17 cellular contexts compared by ENCODE assay signal in genomic region chr10:96304241-96304640, GRCh38. TPM values are rescaled to one million over a fixed set of nuclear protein-coding genes. Genes with fewer than 3 reads are reported as not detected.
A peak's percentile ranks its signal among the peaks of the same experiment; 100 is the strongest.
DNase-seq lines count a peak whose midpoint lies in the region; ATAC-seq, FAIRE-seq and TF ChIP-seq lines count a peak whose summit lies in the region.
"Had no signal": no experiment of that assay in that cellular context is flagged by ENCODE, and none has a peak within 500 bp of the region (broad histone marks: within the 10 kb centered on the region; RNA-seq: fewer than 3 reads in every experiment).

DNTT (plus strand) TSS chr10:96304434; CDS start chr10:96304498, 64 bp downstream.

- no peak for TF ChIP-seq CTCF in GM23338 (conservative IDR thresholded peaks at IDR 0.05; ENCODE audit: low read depth in 2 of 2)
- no peak for TF ChIP-seq CTCF in OCI-LY7 (conservative IDR thresholded peaks at IDR 0.05; ENCODE audit: low read length)
- no peak for TF ChIP-seq CTCF in kidney (IDR thresholded peaks at IDR 0.05; ENCODE audit: borderline replicate concordance, extremely low read depth, insufficient read depth)
- TF ChIP-seq CTCF in Calu3 (IDR thresholded peaks at IDR 0.05; ENCODE audit: unreplicated experiment), result no peak

- H3K27me3 Mint-ChIP-seq in GM23338 (ENCODE audit: insufficient read depth, low read depth, poor library complexity) (peaks cover 9% of the 10 kb centered on the region), Calu3 (ENCODE audit: unreplicated experiment) (peaks cover 30% of the 10 kb centered on the region)
- peaks cover 24% of the 10 kb centered on the region for H3K27me3 Mint-ChIP-seq in activated T-cell treated with anti-CD3 and anti-CD28 coated beads, Interleukin-2, amount 50 U/mL, for 4 hours (ENCODE audit: low read depth)

- H3K9me3 ChIP-seq in BLaER1 treated with 17β-estradiol and CSF1 and Interleukin-3, amounts not matched to agents 10 nM and 100 nM (replicated peaks in 1 of 11), result no peaks in the 10 kb centered on the region
- H3K9me3 ChIP-seq in OCI-LY7 (ENCODE audit: low read length) (no peaks in the 10 kb centered on the region), kidney (ENCODE audit: control insufficient read depth in 1 of 2, low read length in 2 of 2) (no peaks in the 10 kb centered on the region)
- H3K9me3 ChIP-seq: BE2C, HAP-1 had no signal

- DNase-seq in GM23338 (ENCODE audit: low spot score) (no peak), OCI-LY7 (ENCODE audit: low spot score) (no peak), kidney (no peak), cerebellar cortex (ENCODE audit: low spot score) (no peak), Calu3 (no peak)
- no peak for DNase-seq in activated T-cell treated with anti-CD3 and anti-CD28 coated beads, Interleukin-2, amount 50 U/mL, for 4 hours
- DNase-seq: BE2C, GOT3, Karpas-422 had no signal

- H3K4me1 Mint-ChIP-seq in GM23338, result peaks cover 34% of the 10 kb centered on the region
- H3K4me1 Mint-ChIP-seq in activated T-cell treated with anti-CD3 and anti-CD28 coated beads, Interleukin-2, amount 50 U/mL, for 4 hours (ENCODE audit: low read depth), result peaks cover 32% of the 10 kb centered on the region
- H3K4me1 Mint-ChIP-seq in Calu3 (ENCODE audit: low read depth, unreplicated experiment), result no peaks in the 10 kb centered on the region

- H3K4me1 ChIP-seq in BLaER1 treated with 17β-estradiol and CSF1 and Interleukin-3, amounts not matched to agents 10 nM and 100 nM, result peaks cover 56 to 100% (median 96%) of the 10 kb centered on the region in 10 experiments
- H3K4me1 ChIP-seq in GM23338 (ENCODE audit: insufficient read depth) (peaks cover 16% of the 10 kb centered on the region), OCI-LY7 (ENCODE audit: insufficient read depth, low read length, poor library complexity, severe bottlenecking) (peaks cover 53% of the 10 kb centered on the region), kidney (ENCODE audit: control insufficient read depth in 1 of 2, insufficient read depth in 1 of 2, low read depth in 1 of 2, low read length in 2 of 2) (peaks cover 0 to 4% of the 10 kb centered on the region in 2 donors)
- H3K4me1 ChIP-seq: BE2C had no signal

- peak within 1 kb of the TSS; percentile 84 to 98 (median 94) for H3K4me2 ChIP-seq in BLaER1 treated with 17β-estradiol and CSF1 and Interleukin-3, amounts not matched to agents 10 nM and 100 nM
- H3K4me2 ChIP-seq in GM23338 (no peak within 1 kb of the TSS), OCI-LY7 (ENCODE audit: low read length) (peak within 1 kb of the TSS; percentile 1; the same call in 1 of the 2 replicates)

- H3K9me2 ChIP-seq in GM23338 (ENCODE audit: insufficient read depth) (0 out of 2 replicates have a peak, but pooled peaks cover 2% of the 10 kb centered on the region), OCI-LY7 (ENCODE audit: insufficient read depth, low read length) (no peaks in the 10 kb centered on the region)

- BruUV-seq in OCI-LY7 (replicated peaks; lab: Mats Ljungman, UMichigan) (no TSS peak), Calu3 (replicated peaks; lab: Mats Ljungman, UMichigan) (no TSS peak)

- peak within 1 kb of the TSS in 9 of 11 experiments; percentile 67 to 94 (median 87); a peak in 18 of 22 replicates for H3K27ac ChIP-seq in BLaER1 treated with 17β-estradiol and CSF1 and Interleukin-3, amounts not matched to agents 10 nM and 100 nM
- H3K27ac ChIP-seq in GM23338 (ENCODE audit: low read depth), result no peak within 1 kb of the TSS
- no peak within 1 kb of the TSS for H3K27ac ChIP-seq in OCI-LY7 (ENCODE audit: low read depth, low read length, poor library complexity, severe bottlenecking)
- no peak within 1 kb of the TSS for H3K27ac ChIP-seq in kidney (ENCODE audit: low read depth in 2 of 2, low read length in 2 of 2)

- intact Hi-C loops in OCI-LY7 (cut with micrococcal nuclease; ENCODE audit: unreplicated experiment), result no loop called here
- intact Hi-C loops in kidney (cut with DNase I), result no loop called here
- intact Hi-C loops in Calu3 (cut with micrococcal nuclease; ENCODE audit: unreplicated experiment), result no loop called here

- peaks cover 0 to 57% (median 0%) of the 10 kb centered on the region in 11 experiments; a peak in 6 of 22 replicates for H3K36me3 ChIP-seq in BLaER1 treated with 17β-estradiol and CSF1 and Interleukin-3, amounts not matched to agents 10 nM and 100 nM
- H3K36me3 ChIP-seq in GM23338 (ENCODE audit: insufficient read depth), result no peaks in the 10 kb centered on the region
- no peaks in the 10 kb centered on the region for H3K36me3 ChIP-seq in OCI-LY7 (ENCODE audit: insufficient read depth, low read length)
- H3K36me3 ChIP-seq in kidney (ENCODE audit: control insufficient read depth in 1 of 2, insufficient read depth in 2 of 2, low read length in 2 of 2), result no peaks in the 10 kb centered on the region
- H3K36me3 ChIP-seq: BE2C, HAP-1 had no signal

- H3K4me3 ChIP-seq in BLaER1 treated with 17β-estradiol and CSF1 and Interleukin-3, amounts not matched to agents 10 nM and 100 nM, result peak within 1 kb of the TSS; percentile 9 to 89 (median 64); a peak in 18 of 20 replicates
- no peak within 1 kb of the TSS for H3K4me3 ChIP-seq in GM23338
- H3K4me3 ChIP-seq in OCI-LY7 (ENCODE audit: low read depth, low read length, poor library complexity, severe bottlenecking), result no peak within 1 kb of the TSS
- H3K4me3 ChIP-seq in kidney (ENCODE audit: low read length in 2 of 2), result no peak within 1 kb of the TSS
- H3K4me3 ChIP-seq: GM12878, HAP-1 had no signal

- FAIRE-seq in kidney (lab: Jason Lieb, UNC), result no peak
- FAIRE-seq: A204.1, GM12878, GM18507, HepG2 had no signal

- 0 out of 2 replicates have a peak, but pooled peaks cover 6% of the 10 kb centered on the region for H3F3A ChIP-seq in GM23338 (replicated peaks; ENCODE audit: low read depth)

- H3K9me3 Mint-ChIP-seq in GM23338 (no peaks in the 10 kb centered on the region), Calu3 (ENCODE audit: low read depth, unreplicated experiment) (no peaks in the 10 kb centered on the region)
- no peaks in the 10 kb centered on the region for H3K9me3 Mint-ChIP-seq in activated T-cell treated with anti-CD3 and anti-CD28 coated beads, Interleukin-2, amount 50 U/mL, for 4 hours

- H3K27ac Mint-ChIP-seq in GM23338, result no peak within 1 kb of the TSS
- H3K27ac Mint-ChIP-seq in Calu3 (ENCODE audit: unreplicated experiment), result no peak within 1 kb of the TSS

- CTCF ChIA-PET in OCI-LY7 (lab: Charles Lee; ENCODE audit: unreplicated experiment) (no interaction called here), Calu3 (lab: Charles Lee) (no interaction called here)

- no peaks in the 10 kb centered on the region for H3K36me3 Mint-ChIP-seq in GM23338 (ENCODE audit: low read depth)
- no peaks in the 10 kb centered on the region for H3K36me3 Mint-ChIP-seq in activated T-cell treated with anti-CD3 and anti-CD28 coated beads, Interleukin-2, amount 50 U/mL, for 4 hours (ENCODE audit: insufficient read depth)
- no peaks in the 10 kb centered on the region for H3K36me3 Mint-ChIP-seq in Calu3 (ENCODE audit: insufficient read depth, unreplicated experiment)

- no peaks in the 10 kb centered on the region for H3K27me3 ChIP-seq in BLaER1 treated with 17β-estradiol and CSF1 and Interleukin-3, amounts not matched to agents 10 nM and 100 nM
- H3K27me3 ChIP-seq in GM23338 (ENCODE audit: insufficient read depth), result no peaks in the 10 kb centered on the region

- no peaks in the 10 kb centered on the region for H3K79me2 ChIP-seq in GM23338 (replicated peaks; ENCODE audit: insufficient read depth)
- no peaks in the 10 kb centered on the region for H3K79me2 ChIP-seq in OCI-LY7 (ENCODE audit: insufficient read depth, low read depth, low read length)

- ATAC-seq in GM23338, result no peak
- ATAC-seq in activated T-cell treated with anti-CD3 and anti-CD28 coated beads, Interleukin-2, amount 50 U/mL, for 4 hours, result no peak
- ATAC-seq: GM12878, HepG2 had no signal

- H2AFZ ChIP-seq in GM23338 (peak within 1 kb of the TSS; percentile 12; the same call in 1 of the 2 replicates), OCI-LY7 (ENCODE audit: low read length) (no peak within 1 kb of the TSS)

- H3K4me3 Mint-ChIP-seq in GM23338 (no peak within 1 kb of the TSS), Calu3 (ENCODE audit: low read depth, unreplicated experiment) (no peak within 1 kb of the TSS)
- H3K4me3 Mint-ChIP-seq in activated T-cell treated with anti-CD3 and anti-CD28 coated beads, Interleukin-2, amount 50 U/mL, for 4 hours, result no peak within 1 kb of the TSS

- no peaks in the 10 kb centered on the region; a peak in 1 of 22 replicates for H4K20me1 ChIP-seq in BLaER1 treated with 17β-estradiol and CSF1 and Interleukin-3, amounts not matched to agents 10 nM and 100 nM
- H4K20me1 ChIP-seq in GM23338 (replicated peaks; ENCODE audit: insufficient read depth) (no peaks in the 10 kb centered on the region), OCI-LY7 (ENCODE audit: insufficient read depth, low read length) (no peaks in the 10 kb centered on the region)

- POLR2A ChIA-PET in OCI-LY7 (lab: Charles Lee), result interaction anchor here (0.6 to 5.3 kb wide), 5 partner anchors 9 to 1380 kb away, joined by 3 to 36 read pairs (median 5); no protein-coding TSS in a partner anchor

- peak within 1 kb of the TSS in 10 of 11 experiments; percentile 26 to 86 (median 82); a peak in 18 of 22 replicates for H3K9ac ChIP-seq in BLaER1 treated with 17β-estradiol and CSF1 and Interleukin-3, amounts not matched to agents 10 nM and 100 nM
- H3K9ac ChIP-seq in kidney (ENCODE audit: low read length in 2 of 2), result no peak within 1 kb of the TSS

RNA-seq across cellular contexts. Expression of gene DNTT, which starts in this region (rescaled TPM):
- not detected in 2 replicates for total RNA-seq in GM23338 (2014; rRNA removed; shearing (Covaris generic))
- polyA plus RNA-seq in GM23338 (2016; fragmentation: Nextera tagmentation; extraction: Ambion mirVana) (not detected in 2 replicates), kidney (ENCODE audit: insufficient read depth, low read depth, low replicate concordance) (not detected)
- 0.16 TPM in 1 of 2 replicates, not detected in the other for total RNA-seq in OCI-LY7 (2014; rRNA removed; shearing (Covaris generic))
- total RNA-seq in OCI-LY7 (2022) (0.18 and 0.32 TPM in 2 replicates), kidney (not detected), Calu3 (2022) (not detected in 2 replicates)
- not detected for total RNA-seq in activated T-cell treated with anti-CD3 and anti-CD28 coated beads, Interleukin-2, amount 50 U/mL, for 4 hours
- total RNA-seq: G401, HepG2, HT1080 had no signal
- polyA plus RNA-seq: HepG2 had no signal

Comparison
In these comparisons a context has a peak if more than half of its experiments do, and no peak if none do; other contexts are left out.
1. H3K27ac ChIP-seq: peak in BLaER1 treated with 17β-estradiol and CSF1 and Interleukin-3, amounts not matched to agents 10 nM and 100 nM (9 of 11); none in GM23338 (single experiment), OCI-LY7 (single experiment) and kidney (0 of 2).
2. H3K4me3 ChIP-seq: peak in BLaER1 treated with 17β-estradiol and CSF1 and Interleukin-3, amounts not matched to agents 10 nM and 100 nM (10 of 10); none in GM23338 (single experiment), OCI-LY7 (single experiment) and kidney (0 of 2).
3. H3K9ac ChIP-seq: peak in BLaER1 treated with 17β-estradiol and CSF1 and Interleukin-3, amounts not matched to agents 10 nM and 100 nM (10 of 11); none in kidney (0 of 2).